24 cellular contexts compared by ENCODE assay signal in the genomic region with DNA sequence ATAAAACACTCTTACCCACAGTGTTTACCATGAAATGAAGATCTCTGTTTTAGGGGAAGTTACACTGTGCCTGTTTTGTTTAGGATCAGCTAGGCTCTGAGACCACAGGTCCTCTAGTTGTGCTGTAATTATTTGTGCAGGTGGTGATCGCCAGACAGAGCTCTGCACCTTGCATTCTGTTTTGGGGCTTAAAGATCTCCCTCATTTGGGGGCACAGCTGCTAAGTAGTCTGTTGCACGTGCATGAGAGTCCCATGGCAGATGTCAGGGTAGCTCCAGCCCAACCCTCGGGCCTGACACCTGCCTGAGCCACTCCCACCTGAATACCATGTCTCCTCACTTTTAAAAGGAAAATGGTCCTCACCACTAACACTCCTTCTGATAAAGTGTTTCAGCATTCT.
A peak's percentile ranks its signal among the peaks of the same experiment; 100 is the strongest.
DNase-seq lines count a peak whose midpoint lies in the region; ATAC-seq and TF ChIP-seq lines count a peak whose summit lies in the region.
"Had no signal": no experiment of that assay in that cellular context is flagged by ENCODE, and none has a peak within 500 bp of the region (broad histone marks: within the 10 kb centered on the region; RNA-seq: fewer than 3 reads in every experiment).

No MANE protein-coding gene starts in this region.

- peaks cover 77% of the 10 kb centered on the region for H3K4me1 ChIP-seq in OCI-LY1 (ENCODE audit: insufficient read depth, low read length, severe bottlenecking)
- H3K4me1 ChIP-seq: right lobe of liver, upper lobe of right lung had no signal

- H3K9me2 ChIP-seq in OCI-LY1 (ENCODE audit: low read depth, low read length) = no peaks in the 10 kb centered on the region

- TF ChIP-seq CTCF in GM06990 (IDR thresholded peaks at IDR 0.05; ENCODE audit: insufficient read depth, low read length, poor library complexity, severe bottlenecking) (no peak), OCI-LY1 (IDR thresholded peaks at IDR 0.05; ENCODE audit: low read length) (no peak), GM10248 (IDR thresholded peaks at IDR 0.05; ENCODE audit: control extremely low read depth, extremely low read depth, low read depth, missing control alignments) (no peak)

- H3K4me3 ChIP-seq in GM06990 (replicated peaks; ENCODE audit: low read depth, low read length) (no peak overlapping the region), OCI-LY1 (ENCODE audit: low read depth, low read length, poor library complexity, severe bottlenecking) (peak overlapping the region; percentile 19)
- H3K4me3 ChIP-seq: PC-9, right lobe of liver, upper lobe of right lung had no signal

- H3K27ac ChIP-seq in OCI-LY1 (ENCODE audit: low read depth, low read length, poor library complexity, severe bottlenecking) = peak overlapping the region; percentile 100
- H3K27ac ChIP-seq: epithelial cell of prostate, PC-9, right lobe of liver, upper lobe of right lung had no signal

- H3K27me3 ChIP-seq in GM06990 (replicated peaks; ENCODE audit: control insufficient read depth, insufficient read depth, low read length) = no peaks in the 10 kb centered on the region
- H3K27me3 ChIP-seq in OCI-LY1 (ENCODE audit: insufficient read depth, low read length) = no peaks in the 10 kb centered on the region
- H3K27me3 ChIP-seq: right lobe of liver, upper lobe of right lung had no signal

- H3K36me3 ChIP-seq in GM06990 (ENCODE audit: control insufficient read depth, insufficient read depth, low read length) (peaks cover 2% of the 10 kb centered on the region), OCI-LY1 (ENCODE audit: insufficient read depth, low read length) (peaks cover 7% of the 10 kb centered on the region)
- H3K36me3 ChIP-seq: right lobe of liver, upper lobe of right lung had no signal

- peak overlapping the region; percentile 73 for H3K4me2 ChIP-seq in OCI-LY1 (ENCODE audit: low read length)
- H3K4me2 ChIP-seq: PC-9 had no signal

- H3K9me3 ChIP-seq in OCI-LY1 (ENCODE audit: low read length) = no peaks in the 10 kb centered on the region
- H3K9me3 ChIP-seq: right lobe of liver, upper lobe of right lung had no signal

- no peaks in the 10 kb centered on the region for H4K20me1 ChIP-seq in OCI-LY1 (ENCODE audit: insufficient read depth, low read length)

- peak; percentile 16 for DNase-seq in D341Med (ENCODE audit: low spot score)
- DNase-seq in GM06990 (ENCODE audit: extremely low read depth, insufficient read length) = peak; percentile 56
- DNase-seq in GM10248 (ENCODE audit: extremely low spot score) = no peak
- DNase-seq in stimulated activated CD4-positive, alpha-beta T cell treated with anti-CD3 and anti-CD28 coated beads, Interleukin-2, amount 100 ng/mL, for 48 hours = no peak
- DNase-seq in iPS-NIHi11 (ENCODE audit: low spot score) = no peak
- DNase-seq: activated CD4-positive, alpha-beta T cell treated with anti-CD3 and anti-CD28 coated beads for 4 hours; activated CD8-positive, alpha-beta memory T cell treated with anti-CD3 and anti-CD28 coated beads for 24 hours; activated effector memory CD4-positive, alpha-beta T cell treated with Interleukin-2 at 50 U/mL for 16 hours; aorta; C1 segment of cervical spinal cord; effector CD4-positive, alpha-beta T cell; glutamatergic neuron; HCEC 1CT; left ventricle myocardium superior; naive thymus-derived CD4-positive, alpha-beta T cell; PC-9; right lobe of liver; SHP77 treated with DMSO at 0.1 percent for 48 hours; stimulated activated CD4-positive, alpha-beta T cell treated with anti-CD3 and anti-CD28 coated beads, Interleukin-4, amount 100 ng/mL, for 1 hour; upper lobe of right lung had no signal

- H2AFZ ChIP-seq in OCI-LY1 (ENCODE audit: low read length) = no peak overlapping the region
- H2AFZ ChIP-seq: PC-9 had no signal

- peaks cover 16% of the 10 kb centered on the region for H3F3A ChIP-seq in OCI-LY1 (ENCODE audit: insufficient read depth, low read length)

- H3K9ac ChIP-seq in OCI-LY1 (ENCODE audit: low read length) = peak overlapping the region; percentile 63

- no peaks in the 10 kb centered on the region for H3K79me2 ChIP-seq in OCI-LY1 (ENCODE audit: insufficient read depth, low read length)

- CTCF ChIA-PET in GM10248 (lab: Yijun Ruan, JAX) = interaction anchor here (0.7 to 4.2 kb wide), 8 partner anchors 9 to 234 kb away, joined by 3 to 31 read pairs (median 6); a partner anchor contains a TSS

- POLR2A ChIA-PET in GM10248 (lab: Yijun Ruan, JAX) = no interaction called here

- peak; percentile 37 for ATAC-seq in HG02798 (IDR thresholded peaks at IDR 0.05; ENCODE audit: poor library complexity, unreplicated experiment)
- ATAC-seq: HepG2; left ventricle myocardium superior; naive thymus-derived CD4-positive, alpha-beta T cell; right lobe of liver; upper lobe of right lung had no signal

Comparison
In these comparisons a context has a peak if more than half of its experiments do, and no peak if none do; other contexts are left out.
1. DNase-seq: peak in D341Med (single experiment) and GM06990 (single experiment); none in GM10248 (single experiment), stimulated activated CD4-positive, alpha-beta T cell treated with anti-CD3 and anti-CD28 coated beads, Interleukin-2, amount 100 ng/mL, for 48 hours (0 of 2) and iPS-NIHi11 (single experiment).